Comparison of ENCODE assay signal across 8 cellular contexts in the genomic region with DNA sequence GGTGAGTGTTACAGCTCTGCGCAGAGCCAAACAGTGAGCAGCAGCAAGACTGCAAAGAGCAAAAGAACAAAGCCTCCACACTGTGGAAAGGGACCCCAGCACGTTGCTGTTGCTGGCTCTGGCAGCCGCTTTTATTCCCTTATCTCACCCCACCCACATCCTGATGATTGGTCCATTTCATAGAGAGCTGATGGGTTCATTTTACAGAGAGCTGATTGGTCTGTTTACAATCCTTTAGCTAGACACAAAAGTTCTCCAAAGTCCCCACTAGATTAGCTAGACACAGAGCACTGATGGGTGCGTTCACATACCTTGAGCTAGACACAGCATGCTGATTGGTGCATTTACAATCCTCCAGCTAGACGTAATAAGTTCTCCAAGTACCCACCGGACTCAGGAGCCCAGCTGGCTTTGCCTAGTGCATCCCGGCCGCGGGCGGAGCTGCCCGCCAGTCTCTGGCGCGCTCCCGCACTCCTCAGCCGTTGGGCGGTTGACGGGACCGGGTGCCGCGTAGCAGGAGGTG.
A peak's percentile ranks its signal among the peaks of the same experiment; 100 is the strongest.
DNase-seq lines count a peak whose midpoint lies in the region; ATAC-seq, FAIRE-seq and TF ChIP-seq lines count a peak whose summit lies in the region.
"Not testable (repeated sequence)": the region's sequence is repeated elsewhere in the genome, so short reads cannot be mapped to it uniquely, and the experiment has no call there.

No MANE protein-coding gene starts in this region.

- not testable (repeated sequence) for H3K9ac ChIP-seq in GM12878 (ENCODE audit: control insufficient read depth, insufficient read depth, low read length); neuronal stem cell (ENCODE audit: low read depth, low read length, poor library complexity)

- H2BK12ac ChIP-seq in neuronal stem cell (ENCODE audit: low read length) = not testable (repeated sequence)

- ATAC-seq in WTC11 = not testable (repeated sequence)
- ATAC-seq in GM12878 (peak; percentile 70), heart left ventricle (peak in 1 of 4 donors; percentile 36)

- not testable (repeated sequence) for TF ChIP-seq EP300 in GM12878 (IDR thresholded peaks at IDR 0.05; ENCODE audit: borderline replicate concordance in 1 of 2, control insufficient read depth in 1 of 2, low read depth in 2 of 2, low read length in 2 of 2)

- CTCF ChIA-PET in WTC11 (lab: Charles Lee) = interaction anchor here (2.0 kb wide), 1 partner anchor 122 kb away, joined by 6 read pairs; no protein-coding TSS in a partner anchor
- CTCF ChIA-PET in GM12878 (lab: Yijun Ruan, JAX) = interaction anchor here (1.1 kb wide), 1 partner anchor 122 kb away, joined by 3 read pairs; no protein-coding TSS in a partner anchor

- not testable (repeated sequence) for H3K27me3 ChIP-seq in GM12878 (replicated peaks in 1 of 2; ENCODE audit: control insufficient read depth in 2 of 2, insufficient read depth in 2 of 2, low read length in 1 of 2); heart left ventricle; neuronal stem cell (ENCODE audit: control insufficient read depth in 3 of 3, insufficient read depth in 3 of 3, low read depth in 1 of 3, low read length in 3 of 3)

- SMC1A ChIA-PET in GM12878 (lab: Charles Lee; ENCODE audit: uncharacterized antibody, unreplicated experiment) = interaction anchor here (1.1 kb wide), 2 partner anchors 123 to 124 kb away, joined by 3 to 5 read pairs; no protein-coding TSS in a partner anchor

- not testable (repeated sequence) for H2AK5ac ChIP-seq in neuronal stem cell (ENCODE audit: low read depth, low read length)

- H3K4me3 Mint-ChIP-seq in WTC11 = peak overlapping the region; percentile 80

- not testable (repeated sequence) for BruUV-seq in GM12878 (replicated peaks; lab: Mats Ljungman, UMichigan)

- H3K4me1 Mint-ChIP-seq in WTC11 = peaks cover 14% of the 10 kb centered on the region; the same call in 1 of the 2 replicates

- H4K91ac ChIP-seq in neuronal stem cell (ENCODE audit: low read depth, low read length, poor library complexity) = not testable (repeated sequence)

- not testable (repeated sequence) for H3K14ac ChIP-seq in neuronal stem cell (ENCODE audit: low read length)

- TF ChIP-seq CTCF in LNCaP clone FGC (IDR thresholded peaks at IDR 0.05; ENCODE audit: control insufficient read depth, extremely low read depth, insufficient read depth); WTC11 (IDR thresholded peaks at IDR 0.05); GM12878 (IDR thresholded peaks at IDR 0.05 in 2 of 3, conservative IDR thresholded peaks at IDR 0.05 in 1 of 3; ENCODE audit: control insufficient read depth in 2 of 3, extremely low read depth in 1 of 3, insufficient read depth in 1 of 3, low read depth in 3 of 3, low read length in 3 of 3); heart left ventricle (IDR thresholded peaks at IDR 0.05): not testable (repeated sequence)

- H3K4ac ChIP-seq in neuronal stem cell (ENCODE audit: low read length) = not testable (repeated sequence)

- not testable (repeated sequence) for TF ChIP-seq POLR2A in GM12878 (IDR thresholded peaks at IDR 0.05; ENCODE audit: low read depth, low read length)
- peak in 1 of 2 donors; percentile 6 for TF ChIP-seq POLR2A in heart left ventricle (IDR thresholded peaks at IDR 0.05)

- H3K27ac Mint-ChIP-seq in WTC11 = peak overlapping the region; percentile 94

- H3K4me3 ChIP-seq in LNCaP clone FGC (ENCODE audit: low read depth, low read length) = peak overlapping the region; percentile 48
- peak overlapping the region; percentile 52; the same call in 1 of the 2 replicates for H3K4me3 ChIP-seq in GM12878
- peak overlapping the region; percentile 46 to 81 (median 68) for H3K4me3 ChIP-seq in heart left ventricle
- H3K4me3 ChIP-seq in neuronal stem cell (ENCODE audit: low read length in 2 of 2) = peak overlapping the region; percentile 55 to 82

- intact Hi-C loops in GM12878 (cut with micrococcal nuclease; ENCODE audit: unreplicated experiment) = loop anchor here (5.0 kb wide), 1 partner anchor 121 kb away; no protein-coding TSS in a partner anchor
- intact Hi-C loops in heart left ventricle (cut with DNase I) = not testable (repeated sequence)

- DNase-seq in DMS 273 (lab: John Stamatoyannopoulos, UW; ENCODE audit: unreplicated experiment) (peak; percentile 90), LNCaP clone FGC (ENCODE audit: low read depth) (peak; percentile 72), NK-92 (lab: John Stamatoyannopoulos, UW; ENCODE audit: unreplicated experiment) (peak; percentile 3), WTC11 (ENCODE audit: low spot score) (peak; percentile 59), GM12878 (ENCODE audit: low read depth, low spot score) (peak; percentile 68), heart left ventricle (peak in 4 of 5 donors; percentile 6 to 29 (median 22)), neuronal stem cell (ENCODE audit: low spot score) (peak; percentile 75)
- DNase-seq in stimulated activated CD8-positive, alpha-beta memory T cell treated with anti-CD3 and anti-CD28 coated beads, Interleukin-7, amount 100 ng/mL, for 4 hours (ENCODE audit: low read depth in 2 of 2) = peak; percentile 3 to 16

- in situ Hi-C loops in GM12878 (cut with MboI) = not testable (repeated sequence)

- H3K79me2 ChIP-seq in GM12878 (ENCODE audit: control insufficient read depth, insufficient read depth, low read length) = not testable (repeated sequence)

- not testable (repeated sequence) for H4K20me1 ChIP-seq in GM12878 (ENCODE audit: control insufficient read depth, insufficient read depth)

- not testable (repeated sequence) for H3K4me1 ChIP-seq in GM12878 (ENCODE audit: control insufficient read depth, insufficient read depth, low read length); heart left ventricle; neuronal stem cell (ENCODE audit: control insufficient read depth in 2 of 2, insufficient read depth in 1 of 2, low read depth in 1 of 2, low read length in 2 of 2)

- not testable (repeated sequence) for H2BK120ac ChIP-seq in neuronal stem cell (ENCODE audit: low read depth, low read length)

- H3K36me3 Mint-ChIP-seq in WTC11 = not testable (repeated sequence)

- not testable (repeated sequence) for H3K9me3 ChIP-seq in GM12878 (replicated peaks; ENCODE audit: control insufficient read depth, insufficient read depth, low read length); heart left ventricle; neuronal stem cell (replicated peaks in 1 of 2; ENCODE audit: control insufficient read depth in 2 of 2, insufficient read depth in 1 of 2, low read depth in 1 of 2, low read length in 2 of 2)

- H3K23ac ChIP-seq in neuronal stem cell (ENCODE audit: low read depth, low read length, poor library complexity) = not testable (repeated sequence)

- not testable (repeated sequence) for H3K27ac ChIP-seq in GM12878 (ENCODE audit: control insufficient read depth, insufficient read depth); neuronal stem cell (replicated peaks; ENCODE audit: low read length)
- peak overlapping the region in 10 of 12 donors; percentile 65 to 90 (median 83) for H3K27ac ChIP-seq in heart left ventricle

- not testable (repeated sequence) for H3K9me3 Mint-ChIP-seq in WTC11

- FAIRE-seq in GM12878 (lab: Jason Lieb, UNC) = not testable (repeated sequence)

- not testable (repeated sequence) for H3K4me2 ChIP-seq in GM12878 (ENCODE audit: control insufficient read depth, insufficient read depth)
- peak overlapping the region; percentile 2 for H3K4me2 ChIP-seq in neuronal stem cell (ENCODE audit: insufficient read depth, low read length, poor library complexity, severe bottlenecking)

- H2AFZ ChIP-seq in GM12878 (ENCODE audit: control insufficient read depth, low read depth, low read length) (peak overlapping the region; percentile 44), neuronal stem cell (ENCODE audit: low read length) (peak overlapping the region; percentile 61)

- H3K79me1 ChIP-seq in neuronal stem cell (ENCODE audit: low read depth, low read length) = not testable (repeated sequence)

- RAD21 ChIA-PET in GM12878 (lab: Charles Lee; ENCODE audit: unreplicated experiment) = not testable (repeated sequence)

- not testable (repeated sequence) for H3K18ac ChIP-seq in neuronal stem cell (ENCODE audit: low read length)

- H4K8ac ChIP-seq in neuronal stem cell (ENCODE audit: low read depth, low read length) = not testable (repeated sequence)

- TF ChIP-seq RAD21 in GM12878 (IDR thresholded peaks at IDR 0.05; ENCODE audit: insufficient read depth, low read depth, low read length) = not testable (repeated sequence)

- H3K36me3 ChIP-seq in GM12878 (ENCODE audit: control insufficient read depth in 2 of 2, insufficient read depth in 2 of 2, low read length in 1 of 2); heart left ventricle; neuronal stem cell (replicated peaks in 1 of 2; ENCODE audit: control insufficient read depth in 2 of 2, insufficient read depth in 2 of 2, low read length in 2 of 2): not testable (repeated sequence)

- H2BK15ac ChIP-seq in neuronal stem cell (ENCODE audit: low read length) = not testable (repeated sequence)

- not testable (repeated sequence) for H3K27me3 Mint-ChIP-seq in WTC11 (ENCODE audit: low read depth)

- 17% methylated on average over 6 of the region's 20 CpGs for WGBS in GM12878 (ENCODE audit: insufficient coverage, insufficient replicate concordance, low lambda C conversion rate, missing lambda C conversion rate)
- 0 to 19% (median 6%) methylated on average over 3 to 13 of the region's 20 CpGs for WGBS in heart left ventricle, 4 donors
- no CpG with 5 or more reads among the region's 20 CpGs for WGBS in neuronal stem cell (ENCODE audit: extremely low coverage in 2 of 2, insufficient read length in 2 of 2, insufficient replicate concordance in 1 of 2), 2 donors

- not testable (repeated sequence) for H2BK5ac ChIP-seq in neuronal stem cell (ENCODE audit: low read length)

- POLR2A ChIA-PET in WTC11 (lab: Charles Lee) = interaction anchor here (1.0 kb wide), 1 partner anchor 191 kb away, joined by 3 read pairs; a partner anchor contains a TSS
- POLR2A ChIA-PET in GM12878 (lab: Charles Lee) = not testable (repeated sequence)

TF ChIP-seq in WTC11, 78 proteins besides CTCF, POLR2A, EP300 and RAD21:
- peak; percentile 67 for TF ChIP-seq NFYB (CRISPR knock-in tag; conservative IDR thresholded peaks at IDR 0.05; ENCODE audit: low read depth)

TF ChIP-seq in GM12878, 131 proteins besides CTCF, POLR2A, EP300 and RAD21:
- peak; percentile 18 for TF ChIP-seq SP1 (IDR thresholded peaks at IDR 0.05; ENCODE audit: low read depth, low read length)

Comparison
In these comparisons a context has a peak if more than half of its experiments do, and no peak if none do; other contexts are left out.
1. DNase-seq: peak in every context shown above with its lines; median percentile 90 in DMS 273; 75 in neuronal stem cell; 72 in LNCaP clone FGC; 68 in GM12878; 59 in WTC11; 22 in heart left ventricle; 10 in stimulated activated CD8-positive, alpha-beta memory T cell treated with anti-CD3 and anti-CD28 coated beads, Interleukin-7, amount 100 ng/mL, for 4 hours; 3 in NK-92.